13 cellular contexts compared by ENCODE assay signal in the genomic region with DNA sequence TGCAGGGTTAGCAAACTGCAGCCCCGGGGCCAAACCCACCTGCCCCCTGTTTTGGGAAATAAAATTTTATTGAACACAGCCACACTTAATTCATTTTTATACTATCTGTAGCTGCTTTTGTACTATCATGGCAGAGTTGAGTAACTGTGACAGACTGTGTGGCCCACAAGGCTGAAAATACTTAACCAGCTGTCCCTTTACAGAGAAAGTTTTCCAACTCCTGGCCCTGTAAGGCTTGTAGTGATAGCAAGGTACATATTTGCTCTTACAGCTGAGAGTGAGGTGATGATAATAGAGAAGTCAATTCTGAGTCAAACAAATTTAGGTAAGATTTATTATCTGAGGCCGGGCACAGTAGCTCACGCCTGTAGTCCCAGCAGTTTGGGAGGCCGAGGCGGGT.
DNase-seq lines count a peak whose midpoint lies in the region; ATAC-seq, FAIRE-seq and TF ChIP-seq lines count a peak whose summit lies in the region.
"Had no signal": no experiment of that assay in that cellular context is flagged by ENCODE, and none has a peak within 500 bp of the region (broad histone marks: within the 10 kb centered on the region; RNA-seq: fewer than 3 reads in every experiment).

No MANE protein-coding gene starts in this region.

- BruUV-seq in HepG2 (replicated peaks; lab: Mats Ljungman, UMichigan): no TSS peak

- no peak overlapping the region for H3K9ac ChIP-seq in HepG2 (ENCODE audit: insufficient read depth, low read depth, low read length)
- H3K9ac ChIP-seq: BLaER1, SK-N-SH had no signal

- no peak for TF ChIP-seq CTCF in HepG2 (CRISPR knock-in tag; IDR thresholded peaks at IDR 0.05)

- CTCF ChIA-PET in HepG2 (lab: Yijun Ruan, JAX; ENCODE audit: low intra/inter-chr PET ratio, low total read pairs): no interaction called here

- FAIRE-seq in HepG2 (lab: Jason Lieb, UNC): no peak

- in situ Hi-C loops in HepG2 (cut with HindIII; ENCODE audit: extremely low pct_ligation_motif_present, low pct_unique_long_range_greater_than_20kb): no loop called here

- no peaks in the 10 kb centered on the region for H3K79me2 ChIP-seq in HepG2 (ENCODE audit: insufficient read depth, low read length)

- ATAC-seq in HepG2: peak; percentile 85
- ATAC-seq in GM18519 (IDR thresholded peaks at IDR 0.05; ENCODE audit: low FRiP score, unreplicated experiment): no peak
- ATAC-seq: CD8-positive, alpha-beta T cell had no signal

- H3K9me3 ChIP-seq in HepG2 (ENCODE audit: low read length): no peaks in the 10 kb centered on the region
- H3K9me3 ChIP-seq: BLaER1, SK-N-SH had no signal

- H3K4me2 ChIP-seq in HepG2 (ENCODE audit: low read depth, low read length): no peak overlapping the region
- H3K4me2 ChIP-seq: BLaER1, SK-N-SH had no signal

- no peaks in the 10 kb centered on the region for H3K27me3 ChIP-seq in HepG2 (ENCODE audit: control insufficient read depth in 1 of 2, insufficient read depth in 2 of 2, low read length in 2 of 2)
- H3K27me3 ChIP-seq: BLaER1 had no signal

- TF ChIP-seq RAD21 in HepG2 (CRISPR knock-in tag; IDR thresholded peaks at IDR 0.05): no peak

- TF ChIP-seq EP300 in HepG2 (IDR thresholded peaks at IDR 0.05; ENCODE audit: low read depth in 2 of 2, low read length in 2 of 2) (no peak), HepG2 (CRISPR knock-in tag; IDR thresholded peaks at IDR 0.05; ENCODE audit: borderline replicate concordance) (no peak)

- H2AFZ ChIP-seq in HepG2 (ENCODE audit: low read length): no peak overlapping the region

- H3K4me1 ChIP-seq in HepG2 (ENCODE audit: insufficient read depth, low read length): no peaks in the 10 kb centered on the region
- H3K4me1 ChIP-seq: BLaER1 had no signal

- no peak overlapping the region for H3K27ac ChIP-seq in HepG2 (ENCODE audit: extremely low read length, insufficient read depth, low read length)
- H3K27ac ChIP-seq: BLaER1 had no signal

- no peaks in the 10 kb centered on the region for H3K36me3 ChIP-seq in HepG2 (replicated peaks in 1 of 2; ENCODE audit: control insufficient read depth in 1 of 2, insufficient read depth in 2 of 2, low read length in 2 of 2)

- 45% methylated on average over 5 of the region's 5 CpGs for whole genome bisulfite sequencing in HepG2 (ENCODE audit: low lambda C conversion rate)

- intact Hi-C loops in HepG2 (cut with micrococcal nuclease; ENCODE audit: unreplicated experiment): no loop called here

- no peak overlapping the region for H3K4me3 ChIP-seq in HepG2 (replicated peaks in 1 of 3; ENCODE audit: insufficient read depth in 1 of 3, low read depth in 2 of 3, low read length in 3 of 3)
- H3K4me3 ChIP-seq: BLaER1 had no signal

- no peaks in the 10 kb centered on the region for H4K20me1 ChIP-seq in HepG2 (ENCODE audit: insufficient read depth, low read length)
- H4K20me1 ChIP-seq: BLaER1 had no signal

- POLR2A ChIA-PET in HepG2 (lab: Yijun Ruan, JAX): no interaction called here

- TF ChIP-seq POLR2A in HepG2 (IDR thresholded peaks at IDR 0.05; ENCODE audit: insufficient read depth in 1 of 2, low read depth in 2 of 2, low read length in 2 of 2): no peak

- DNase-seq in NCI-H1092 treated with DMSO at 0.1 percent for 48 hours (lab: John Stamatoyannopoulos, UW) (peak; percentile 20), NCI-H1092 (lab: John Stamatoyannopoulos, UW) (no peak), DMS153 treated with DMSO at 0.1 percent for 48 hours (lab: John Stamatoyannopoulos, UW; ENCODE audit: unreplicated experiment) (peak; percentile 31), NCI-H748 (lab: John Stamatoyannopoulos, UW; ENCODE audit: unreplicated experiment) (peak; percentile 68), HepG2 (ENCODE audit: low spot score) (no peak), GM19238 (ENCODE audit: insufficient read length, low spot score) (no peak), SK-N-DZ (ENCODE audit: low spot score) (no peak)
- DNase-seq: CD8-positive, alpha-beta T cell; H9; NCI-H345; SK-N-SH had no signal

TF ChIP-seq in HepG2, 621 proteins besides CTCF, POLR2A, EP300 and RAD21:
- TF ChIP-seq ZNF317 (CRISPR knock-in tag; IDR thresholded peaks at IDR 0.05) (no peak), ZNF30 (CRISPR knock-in tag; IDR thresholded peaks at IDR 0.05) (no peak), ZNF660 (CRISPR knock-in tag; IDR thresholded peaks at IDR 0.05; ENCODE audit: borderline replicate concordance, low read depth) (no peak), JUNB (CRISPR knock-in tag; IDR thresholded peaks at IDR 0.05; ENCODE audit: borderline replicate concordance) (no peak), NKX3-1 (CRISPR knock-in tag; IDR thresholded peaks at IDR 0.05) (no peak), ZNF292 (CRISPR knock-in tag; IDR thresholded peaks at IDR 0.05; ENCODE audit: borderline replicate concordance, low read depth) (no peak), MBNL3 (CRISPR knock-in tag; conservative IDR thresholded peaks at IDR 0.05) (no peak), ZNF20 (CRISPR knock-in tag; IDR thresholded peaks at IDR 0.05) (no peak), SIX1 (CRISPR knock-in tag; IDR thresholded peaks at IDR 0.05; ENCODE audit: borderline replicate concordance) (no peak), SSRP1 (CRISPR knock-in tag; IDR thresholded peaks at IDR 0.05) (no peak), EEA1 (CRISPR knock-in tag; IDR thresholded peaks at IDR 0.05; ENCODE audit: borderline replicate concordance) (no peak)

Comparison
In these comparisons a context has a peak if more than half of its experiments do, and no peak if none do; other contexts are left out.
1. DNase-seq: peak in NCI-H1092 treated with DMSO at 0.1 percent for 48 hours (single experiment), DMS153 treated with DMSO at 0.1 percent for 48 hours (single experiment) and NCI-H748 (single experiment); none in NCI-H1092 (single experiment), HepG2 (single experiment), GM19238 (single experiment) and SK-N-DZ (single experiment).